Comparison of ENCODE assay signal across 11 cellular contexts in genomic region chr1:228161866-228162265, GRCh38. TPM values are rescaled to one million over a fixed set of nuclear protein-coding genes. Genes with fewer than 3 reads are reported as not detected.
DNase-seq lines count a peak whose midpoint lies in the region; TF ChIP-seq lines count a peak whose summit lies in the region.
"Had no signal": no experiment of that assay in that cellular context is flagged by ENCODE, and none has a peak within 500 bp of the region (broad histone marks: within the 10 kb centered on the region; RNA-seq: fewer than 3 reads in every experiment).

No MANE protein-coding gene starts in this region.

- no peaks in the 10 kb centered on the region for H3K9me2 ChIP-seq in Karpas-422 (replicated peaks; ENCODE audit: insufficient read depth, low read length)

- H3K9ac ChIP-seq in BLaER1 (peak overlapping the region; percentile 56; the same call in 1 of the 2 replicates), Karpas-422 (ENCODE audit: low read length) (0 out of 2 replicates have a peak overlapping the region, but pooled peaks have one; percentile 20)

- H3K27me3 ChIP-seq in BLaER1 = no peaks in the 10 kb centered on the region
- no peaks in the 10 kb centered on the region for H3K27me3 ChIP-seq in Karpas-422 (ENCODE audit: low read length)
- peaks cover 28% of the 10 kb centered on the region for H3K27me3 ChIP-seq in ectodermal cell (ENCODE audit: control insufficient read depth, insufficient read depth, low read length, poor library complexity, severe bottlenecking)

- no peaks in the 10 kb centered on the region for H3K9me3 Mint-ChIP-seq in neural crest cell

- H2AFZ ChIP-seq in Karpas-422 (ENCODE audit: low read length) = no peak overlapping the region

- DNase-seq in Karpas-422 = no peak
- DNase-seq in neural crest cell (ENCODE audit: low read depth, low spot score) = no peak
- no peak for DNase-seq in NCI-H2196 (lab: John Stamatoyannopoulos, UW; ENCODE audit: unreplicated experiment)
- DNase-seq in mucosa of gallbladder (ENCODE audit: low spot score) = no peak
- no peak for DNase-seq in AG20443 (ENCODE audit: low spot score)
- no peak for DNase-seq in NCI-H526 treated with DMSO at 0.1 percent for 48 hours (lab: John Stamatoyannopoulos, UW)
- DNase-seq: NCI-H1930, NCI-H774, SIG-M5 had no signal

- peak overlapping the region; percentile 57 for H3K27ac Mint-ChIP-seq in neural crest cell (ENCODE audit: unreplicated experiment)

- H3K4me2 ChIP-seq in BLaER1 = peak overlapping the region; percentile 70
- H3K4me2 ChIP-seq in Karpas-422 (ENCODE audit: low read depth, low read length, poor library complexity, severe bottlenecking) = no peak overlapping the region

- peak overlapping the region; percentile 61 for H3K4me3 Mint-ChIP-seq in neural crest cell

- H3K36me3 ChIP-seq in BLaER1 (no peaks in the 10 kb centered on the region), Karpas-422 (ENCODE audit: insufficient read depth, low read length) (no peaks in the 10 kb centered on the region), ectodermal cell (ENCODE audit: control insufficient read depth, insufficient read depth, low read length) (no peaks in the 10 kb centered on the region)

- peaks cover 17% of the 10 kb centered on the region for H3K4me1 Mint-ChIP-seq in neural crest cell

- no peak overlapping the region for H3K4me3 ChIP-seq in BLaER1
- H3K4me3 ChIP-seq in Karpas-422 (ENCODE audit: low read length) = no peak overlapping the region
- H3K4me3 ChIP-seq in ectodermal cell (ENCODE audit: insufficient read depth, low read depth, low read length) = no peak overlapping the region

- no peak for TF ChIP-seq CTCF in neural crest cell (conservative IDR thresholded peaks at IDR 0.05)

- H4K20me1 ChIP-seq in BLaER1 (0 out of 2 replicates have a peak, but pooled peaks cover under 1% of the 10 kb centered on the region), Karpas-422 (ENCODE audit: insufficient read depth, low read depth, low read length) (no peaks in the 10 kb centered on the region)

- peaks cover 3% of the 10 kb centered on the region for H3K27me3 Mint-ChIP-seq in neural crest cell (ENCODE audit: low read depth)

- 89 to 92% methylated on average over 9 of the region's 9 CpGs for WGBS in ectodermal cell, 2 experiments

- no peaks in the 10 kb centered on the region for H3K79me2 ChIP-seq in Karpas-422 (ENCODE audit: low read length)

- no peaks in the 10 kb centered on the region for H3K36me3 Mint-ChIP-seq in neural crest cell (ENCODE audit: low read depth)

- H3K27ac ChIP-seq in BLaER1 = peak overlapping the region; percentile 60
- no peak overlapping the region for H3K27ac ChIP-seq in Karpas-422 (ENCODE audit: low read length)
- peak overlapping the region; percentile 50 for H3K27ac ChIP-seq in ectodermal cell (ENCODE audit: insufficient read depth, low read depth, low read length, poor library complexity, severe bottlenecking)

- peaks cover 54% of the 10 kb centered on the region for H3K4me1 ChIP-seq in BLaER1
- peaks cover 16% of the 10 kb centered on the region for H3K4me1 ChIP-seq in Karpas-422 (ENCODE audit: low read length)
- peaks cover 11% of the 10 kb centered on the region for H3K4me1 ChIP-seq in ectodermal cell (ENCODE audit: control insufficient read depth, insufficient read depth, low read length)

- H3K9me3 ChIP-seq in BLaER1 = no peaks in the 10 kb centered on the region
- no peaks in the 10 kb centered on the region for H3K9me3 ChIP-seq in Karpas-422 (ENCODE audit: low read length)
- no peaks in the 10 kb centered on the region for H3K9me3 ChIP-seq in ectodermal cell (ENCODE audit: control insufficient read depth, low read length)

RNA-seq across cellular contexts. Expression of gene IBA57, which starts 3.7 kb away (rescaled TPM):
- 3.2 and 3.6 TPM in 2 replicates for total RNA-seq in Karpas-422 (2014; rRNA removed; shearing (Covaris generic); ENCODE audit: low replicate concordance)
- polyA plus RNA-seq in ectodermal cell (2013, experiment 1 of 4) = 6.3 TPM
- 5.9 TPM for polyA plus RNA-seq in ectodermal cell (2013, experiment 2 of 4)
- 3.5 TPM for polyA plus RNA-seq in ectodermal cell (2013, experiment 3 of 4)
- polyA plus RNA-seq in ectodermal cell (2013, experiment 4 of 4) = 4.3 TPM
- 8.3 and 10.4 TPM in 2 replicates for total RNA-seq in neural crest cell
- 12.8 TPM for total RNA-seq in mucosa of gallbladder

RNA-seq across cellular contexts. Expression of gene GJC2, which starts 12.1 kb away (rescaled TPM):
- 0.69 TPM in 1 of 2 replicates, not detected in the other for total RNA-seq in Karpas-422 (2014; rRNA removed; shearing (Covaris generic); ENCODE audit: low replicate concordance)
- polyA plus RNA-seq in ectodermal cell (2013, experiment 1 of 4) = 0.63 TPM
- 0.62 TPM for polyA plus RNA-seq in ectodermal cell (2013, experiment 2 of 4)
- 0.64 TPM for polyA plus RNA-seq in ectodermal cell (2013, experiment 3 of 4)
- 0.36 TPM for polyA plus RNA-seq in ectodermal cell (2013, experiment 4 of 4)
- 0.65 and 0.68 TPM in 2 replicates for total RNA-seq in neural crest cell
- 2.8 TPM for total RNA-seq in mucosa of gallbladder

RNA-seq across cellular contexts. Expression of gene GUK1, which starts 21.8 kb away (rescaled TPM):
- 74.4 and 203 TPM in 2 replicates for total RNA-seq in Karpas-422 (2014; rRNA removed; shearing (Covaris generic); ENCODE audit: low replicate concordance)
- polyA plus RNA-seq in ectodermal cell (2013, experiment 1 of 4) = 99.6 TPM
- 91.8 TPM for polyA plus RNA-seq in ectodermal cell (2013, experiment 2 of 4)
- 107 TPM for polyA plus RNA-seq in ectodermal cell (2013, experiment 3 of 4)
- 114 TPM for polyA plus RNA-seq in ectodermal cell (2013, experiment 4 of 4)
- total RNA-seq in neural crest cell = 114 and 115 TPM in 2 replicates
- 235 TPM for total RNA-seq in mucosa of gallbladder

RNA-seq across cellular contexts. Expression of gene OBSCN, which starts 46.0 kb away (rescaled TPM):
- 17.5 and 24.4 TPM in 2 replicates for total RNA-seq in Karpas-422 (2014; rRNA removed; shearing (Covaris generic); ENCODE audit: low replicate concordance)
- 18.2 TPM for polyA plus RNA-seq in ectodermal cell (2013, experiment 1 of 4)
- 30.8 TPM for polyA plus RNA-seq in ectodermal cell (2013, experiment 2 of 4)
- 19.0 TPM for polyA plus RNA-seq in ectodermal cell (2013, experiment 3 of 4)
- polyA plus RNA-seq in ectodermal cell (2013, experiment 4 of 4) = 32.0 TPM
- total RNA-seq in neural crest cell (40.1 and 46.5 TPM in 2 replicates), mucosa of gallbladder (25.8 TPM)

RNA-seq across cellular contexts. Expression of gene MRPL55, which starts 52.8 kb away (rescaled TPM):
- 76.6 and 79.2 TPM in 2 replicates for total RNA-seq in Karpas-422 (2014; rRNA removed; shearing (Covaris generic); ENCODE audit: low replicate concordance)
- polyA plus RNA-seq in ectodermal cell (2013, experiment 1 of 4) = 61.8 TPM
- polyA plus RNA-seq in ectodermal cell (2013, experiment 2 of 4) = 50.4 TPM
- polyA plus RNA-seq in ectodermal cell (2013, experiment 3 of 4) = 52.6 TPM
- 56.9 TPM for polyA plus RNA-seq in ectodermal cell (2013, experiment 4 of 4)
- 61.9 and 67.3 TPM in 2 replicates for total RNA-seq in neural crest cell
- total RNA-seq in mucosa of gallbladder = 56.1 TPM
